ENCODE assay signal across 8 cellular contexts in genomic region chr21:41121785-41122415, GRCh38. TPM values are rescaled to one million over a fixed set of nuclear protein-coding genes. Genes with fewer than 3 reads are reported as not detected.
DNase-seq lines count a peak whose midpoint lies in the region; ATAC-seq, FAIRE-seq and TF ChIP-seq lines count a peak whose summit lies in the region.

No MANE protein-coding gene starts in this region.

- TF ChIP-seq CTCF in BJ (IDR thresholded peaks at IDR 0.05; ENCODE audit: insufficient read depth, low read depth, low read length) = peak; percentile 95
- TF ChIP-seq CTCF in esophagus squamous epithelium (IDR thresholded peaks at IDR 0.05) = peak in 5 of 6 experiments; percentile 74 to 88 (median 85)

- no peaks in the 10 kb centered on the region for H3K4me1 Mint-ChIP-seq in activated CD4-positive, alpha-beta memory T cell treated with anti-CD3 and anti-CD28 coated beads, Interleukin-2, amount 10 ng/mL, durations not matched to agents 7 days and 5 days
- no peaks in the 10 kb centered on the region for H3K4me1 Mint-ChIP-seq in naive thymus-derived CD4-positive, alpha-beta T cell

- no peak for FAIRE-seq in H54 (lab: Jason Lieb, UNC)

- H3K27me3 ChIP-seq in BJ (ENCODE audit: control insufficient read depth, insufficient read depth, low read length) = peaks cover 4% of the 10 kb centered on the region; the same call in 1 of the 2 replicates
- H3K27me3 ChIP-seq in esophagus squamous epithelium = peaks cover 0 to 33% (median 0%) of the 10 kb centered on the region in 4 donors
- H3K27me3 ChIP-seq in naive thymus-derived CD4-positive, alpha-beta T cell (ENCODE audit: control insufficient read depth in 2 of 2, insufficient read depth in 2 of 2, low read length in 2 of 2) = no peaks in the 10 kb centered on the region

- H3K4me3 ChIP-seq in BJ (ENCODE audit: low read depth, low read length) = no peak overlapping the region
- H3K4me3 ChIP-seq in esophagus squamous epithelium = no peak overlapping the region
- H3K4me3 ChIP-seq in naive thymus-derived CD4-positive, alpha-beta T cell (ENCODE audit: low read length) = no peak overlapping the region

- H3K27ac Mint-ChIP-seq in activated CD4-positive, alpha-beta memory T cell treated with anti-CD3 and anti-CD28 coated beads, Interleukin-2, amount 10 ng/mL, durations not matched to agents 7 days and 5 days = no peak overlapping the region
- no peak overlapping the region for H3K27ac Mint-ChIP-seq in naive thymus-derived CD4-positive, alpha-beta T cell

- intact Hi-C loops in esophagus squamous epithelium (cut with DNase I) = no loop called here
- intact Hi-C loops in naive thymus-derived CD4-positive, alpha-beta T cell (cut with micrococcal nuclease) = loop anchor here in 1 of 2 donors (5.0 kb wide), 1 partner anchor 340 kb away; no protein-coding TSS in a partner anchor

- no peaks in the 10 kb centered on the region for H3K36me3 Mint-ChIP-seq in activated CD4-positive, alpha-beta memory T cell treated with anti-CD3 and anti-CD28 coated beads, Interleukin-2, amount 10 ng/mL, durations not matched to agents 7 days and 5 days (ENCODE audit: low read depth)
- H3K36me3 Mint-ChIP-seq in naive thymus-derived CD4-positive, alpha-beta T cell = no peaks in the 10 kb centered on the region

- CTCF ChIA-PET in BJ (lab: Yijun Ruan, JAX) = interaction anchor here (0.5 to 6.4 kb wide), 13 partner anchors 9 to 906 kb away, joined by 3 to 49 read pairs (median 5); partner anchors contain the start of gene BACE2
- CTCF ChIA-PET in activated CD4-positive, alpha-beta memory T cell treated with anti-CD3 and anti-CD28 coated beads, Interleukin-2, amount 10 ng/mL, durations not matched to agents 7 days and 5 days (lab: Charles Lee) = interaction anchor here (0.6 to 1.9 kb wide), 5 partner anchors 12 to 411 kb away, joined by 3 to 5 read pairs (median 4); no protein-coding TSS in a partner anchor
- CTCF ChIA-PET in naive thymus-derived CD4-positive, alpha-beta T cell (lab: Charles Lee) = no interaction called here

- TF ChIP-seq POLR2A in H54 (IDR thresholded peaks at IDR 0.05; ENCODE audit: low read depth, low read length) = no peak
- TF ChIP-seq POLR2A in esophagus squamous epithelium (IDR thresholded peaks at IDR 0.05) = no peak

- H3K36me3 ChIP-seq in BJ (ENCODE audit: control insufficient read depth, insufficient read depth, low read length) = no peaks in the 10 kb centered on the region
- no peaks in the 10 kb centered on the region for H3K36me3 ChIP-seq in esophagus squamous epithelium
- H3K36me3 ChIP-seq in naive thymus-derived CD4-positive, alpha-beta T cell (ENCODE audit: control insufficient read depth in 2 of 3, insufficient read depth in 3 of 3, low read length in 3 of 3) = no peaks in the 10 kb centered on the region

- DNase-seq in BJ (ENCODE audit: low read depth) (peak; percentile 32), H54 (ENCODE audit: insufficient read length, low spot score) (peak; percentile 72), NCI-H510A treated with DMSO at 0.1 percent for 48 hours (lab: John Stamatoyannopoulos, UW) (peak; percentile 73), esophagus squamous epithelium (lab: John Stamatoyannopoulos, UW) (peak; percentile 20), stromal cell of bone marrow (ENCODE audit: low read depth) (peak; percentile 52)
- peak; percentile 70 for DNase-seq in activated CD4-positive, alpha-beta memory T cell treated with anti-CD3 and anti-CD28 coated beads, Interleukin-2, amount 10 ng/mL, durations not matched to agents 7 days and 5 days
- peak in 6 of 9 donors; percentile 7 to 60 (median 20) for DNase-seq in naive thymus-derived CD4-positive, alpha-beta T cell

- peak; percentile 42 for ATAC-seq in naive thymus-derived CD4-positive, alpha-beta T cell
- ATAC-seq in HG02970 (IDR thresholded peaks at IDR 0.05; ENCODE audit: low FRiP score, unreplicated experiment) = no peak

- POLR2A ChIA-PET in BJ (lab: Charles Lee) = no interaction called here
- POLR2A ChIA-PET in activated CD4-positive, alpha-beta memory T cell treated with anti-CD3 and anti-CD28 coated beads, Interleukin-2, amount 10 ng/mL, durations not matched to agents 7 days and 5 days (lab: Charles Lee) = no interaction called here
- POLR2A ChIA-PET in naive thymus-derived CD4-positive, alpha-beta T cell (lab: Charles Lee) = no interaction called here

- H3K9me3 Mint-ChIP-seq in activated CD4-positive, alpha-beta memory T cell treated with anti-CD3 and anti-CD28 coated beads, Interleukin-2, amount 10 ng/mL, durations not matched to agents 7 days and 5 days = no peaks in the 10 kb centered on the region
- H3K9me3 Mint-ChIP-seq in naive thymus-derived CD4-positive, alpha-beta T cell = no peaks in the 10 kb centered on the region

- 23 to 31% methylated on average over 4 to 7 of the region's 19 CpGs for WGBS in esophagus squamous epithelium, 2 donors

- H3K4me1 ChIP-seq in esophagus squamous epithelium = peaks cover 0 to 9% (median 7%) of the 10 kb centered on the region in 3 donors
- H3K4me1 ChIP-seq in naive thymus-derived CD4-positive, alpha-beta T cell (ENCODE audit: control insufficient read depth in 2 of 2, insufficient read depth in 2 of 2, low read length in 2 of 2) = no peaks in the 10 kb centered on the region

- H3K27ac ChIP-seq in esophagus squamous epithelium = no peak overlapping the region
- no peak overlapping the region for H3K27ac ChIP-seq in naive thymus-derived CD4-positive, alpha-beta T cell (ENCODE audit: low read depth, low read length)

- H3K27me3 Mint-ChIP-seq in activated CD4-positive, alpha-beta memory T cell treated with anti-CD3 and anti-CD28 coated beads, Interleukin-2, amount 10 ng/mL, durations not matched to agents 7 days and 5 days = no peaks in the 10 kb centered on the region
- H3K27me3 Mint-ChIP-seq in naive thymus-derived CD4-positive, alpha-beta T cell = peaks cover 0 to 28% (median 20%) of the 10 kb centered on the region in 5 donors

- H3K9me3 ChIP-seq in esophagus squamous epithelium = no peaks in the 10 kb centered on the region
- no peaks in the 10 kb centered on the region for H3K9me3 ChIP-seq in naive thymus-derived CD4-positive, alpha-beta T cell (ENCODE audit: control insufficient read depth in 2 of 3, low read length in 3 of 3)

- no peak overlapping the region for H3K4me3 Mint-ChIP-seq in activated CD4-positive, alpha-beta memory T cell treated with anti-CD3 and anti-CD28 coated beads, Interleukin-2, amount 10 ng/mL, durations not matched to agents 7 days and 5 days
- H3K4me3 Mint-ChIP-seq in naive thymus-derived CD4-positive, alpha-beta T cell = no peak overlapping the region

RNA-seq across cellular contexts. Expression of gene BACE2, which starts 46.1 kb away (rescaled TPM):
- polyA plus RNA-seq in BJ (2011; rRNA removed) = 35.8 and 38.5 TPM in 2 replicates
- 11.5 and 17.4 TPM in 2 replicates for polyA minus RNA-seq in BJ (2011; rRNA and poly(A)+ RNA removed)
- total RNA-seq in activated CD4-positive, alpha-beta memory T cell treated with anti-CD3 and anti-CD28 coated beads, Interleukin-2, amount 10 ng/mL, durations not matched to agents 7 days and 5 days = 1 to 10 TPM; 2.0 to 2.2 TPM
- total RNA-seq in esophagus squamous epithelium = 10 to 100 TPM; 32.8 to 51.5 (median 47.1) TPM
- total RNA-seq in naive thymus-derived CD4-positive, alpha-beta T cell = 1 to 10 TPM in 3 of 5 experiments, under 1 TPM in 1, not detected in 1; 0.03 to 3.6 (median 1.3) TPM
- 1 to 10 TPM in 1 of 2 donors, under 1 TPM in 1; 0.21 to 1.0 TPM for polyA plus RNA-seq in naive thymus-derived CD4-positive, alpha-beta T cell

Comparison
In these comparisons a context has a peak if more than half of its experiments do, and no peak if none do; other contexts are left out.
1. DNase-seq: peak in every context shown above with its lines; median percentile 73 in NCI-H510A treated with DMSO at 0.1 percent for 48 hours; 72 in H54; 70 in activated CD4-positive, alpha-beta memory T cell treated with anti-CD3 and anti-CD28 coated beads, Interleukin-2, amount 10 ng/mL, durations not matched to agents 7 days and 5 days; 52 in stromal cell of bone marrow; 32 in BJ; 20 in naive thymus-derived CD4-positive, alpha-beta T cell; 20 in esophagus squamous epithelium.
2. RNA of gene BACE2, which starts 46.1 kb away (total RNA-seq): 32.8 to 51.5 TPM in esophagus squamous epithelium; 2.0 to 2.2 TPM in activated CD4-positive, alpha-beta memory T cell treated with anti-CD3 and anti-CD28 coated beads, Interleukin-2, amount 10 ng/mL, durations not matched to agents 7 days and 5 days and 0.03 to 3.6 TPM in naive thymus-derived CD4-positive, alpha-beta T cell; every median in the first group is over 4 times any median in the second.